In the genomic region with DNA sequence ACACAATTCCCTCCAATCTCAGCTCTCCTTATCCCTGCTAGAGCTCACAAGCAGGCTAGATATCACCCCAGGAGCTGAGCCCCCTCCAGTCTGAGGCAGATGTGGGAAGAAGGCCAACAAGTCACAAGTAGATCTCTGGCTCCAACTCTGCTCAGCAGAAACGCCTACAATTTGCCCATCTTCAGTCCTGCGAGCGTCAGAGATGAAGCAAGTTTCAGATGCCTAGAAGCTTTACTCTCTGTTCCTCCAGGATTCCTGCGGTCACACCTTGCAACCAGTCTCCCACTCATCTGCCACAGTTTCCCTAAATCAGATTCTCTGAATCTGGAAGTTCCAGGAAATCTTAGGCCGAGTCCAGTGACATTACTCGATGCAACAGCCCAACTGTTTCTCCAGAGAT, we compare ENCODE assay signal across 9 cellular contexts. TPM values are rescaled to one million over a fixed set of nuclear protein-coding genes. Genes with fewer than 3 reads are reported as not detected.
"Had no signal": no experiment of that assay in that cellular context is flagged by ENCODE, and none has a peak within 500 bp of the region (broad histone marks: within the 10 kb centered on the region; RNA-seq: fewer than 3 reads in every experiment).

No MANE protein-coding gene starts in this region.

RNA-seq across cellular contexts. Expression of gene HCAR3, which starts 1.4 kb away (rescaled TPM):
- total RNA-seq: activated CD4-positive, alpha-beta T cell treated with anti-CD3 and anti-CD28 coated beads, Interleukin-2, amount 10 ng/mL, durations not matched to agents 7 days and 5 days; activated T-cell treated with anti-CD3 and anti-CD28 coated beads, Interleukin-2, amount 50 U/mL, for 4 hours; IMR-90; Peyer's patch; Right ventricle myocardium superior; SJCRH30 had no signal
- polyA plus RNA-seq: IMR-90, SK-N-SH had no signal

RNA-seq across cellular contexts. Expression of gene HCAR2, which starts 12.1 kb away (rescaled TPM):
- total RNA-seq: activated CD4-positive, alpha-beta memory T cell treated with anti-CD3 and anti-CD28 coated beads for 36 hours; activated CD4-positive, alpha-beta T cell treated with anti-CD3 and anti-CD28 coated beads, Interleukin-2, amount 10 ng/mL, durations not matched to agents 7 days and 5 days; activated T-cell treated with anti-CD3 and anti-CD28 coated beads, Interleukin-2, amount 50 U/mL, for 4 hours; IMR-90; Peyer's patch; SJCRH30; T-helper 2 cell treated with Interferon-gamma antibody and Interleukin-4, amounts not matched to agents 100 ng/mL and 5 ng/mL, for 36 hours had no signal
- polyA plus RNA-seq: IMR-90, SK-N-SH had no signal

RNA-seq across cellular contexts. Expression of gene HCAR1, which starts 15.4 kb away (rescaled TPM):
- total RNA-seq: IMR-90, Peyer's patch, SJCRH30 had no signal
- polyA plus RNA-seq: SK-N-SH had no signal
